Comparison of ENCODE assay signal across 1 cellular context in genomic region chr4:108172780-108173598, GRCh38.
TF ChIP-seq lines count a peak whose summit lies in the region.

No MANE protein-coding gene starts in this region.

TF ChIP-seq in HEK293, 187 proteins besides CTCF, POLR2A, EP300 and RAD21 (continued from another document and continues in another):
- TF ChIP-seq, protein P1, sequence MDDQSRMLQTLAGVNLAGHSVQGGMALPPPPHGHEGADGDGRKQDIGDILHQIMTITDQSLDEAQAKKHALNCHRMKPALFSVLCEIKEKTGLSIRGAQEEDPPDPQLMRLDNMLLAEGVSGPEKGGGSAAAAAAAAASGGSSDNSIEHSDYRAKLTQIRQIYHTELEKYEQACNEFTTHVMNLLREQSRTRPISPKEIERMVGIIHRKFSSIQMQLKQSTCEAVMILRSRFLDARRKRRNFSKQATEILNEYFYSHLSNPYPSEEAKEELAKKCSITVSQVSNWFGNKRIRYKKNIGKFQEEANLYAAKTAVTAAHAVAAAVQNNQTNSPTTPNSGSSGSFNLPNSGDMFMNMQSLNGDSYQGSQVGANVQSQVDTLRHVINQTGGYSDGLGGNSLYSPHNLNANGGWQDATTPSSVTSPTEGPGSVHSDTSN (CRISPR knock-in tag; IDR thresholded peaks at IDR 0.05) = no peak
- TF ChIP-seq GFI1B (tag by site-specific recombination; IDR thresholded peaks at IDR 0.05) (no peak), ZXDB (tag by site-specific recombination; IDR thresholded peaks at IDR 0.05) (peak; percentile 68; the same call in 1 of the 2 replicates), GLIS1 (tag by site-specific recombination; IDR thresholded peaks at IDR 0.05) (peak; percentile 31; the same call in 1 of the 2 replicates), KLF10 (tag by site-specific recombination; IDR thresholded peaks at IDR 0.05) (no peak), ZNF621 (tag by site-specific recombination; IDR thresholded peaks at IDR 0.05) (no peak), ZNF660 (tag by site-specific recombination; IDR thresholded peaks at IDR 0.05) (peak; percentile 21; the same call in 1 of the 2 replicates), ZNF202 (tag by site-specific recombination; IDR thresholded peaks at IDR 0.05; ENCODE audit: borderline replicate concordance) (0 out of 2 replicates have a peak, but pooled peaks have one; percentile 23), ZSCAN23 (tag by site-specific recombination; IDR thresholded peaks at IDR 0.05) (no peak), ZNF112 (tag by site-specific recombination; IDR thresholded peaks at IDR 0.05) (no peak), HIC1 (tag by site-specific recombination; IDR thresholded peaks at IDR 0.05) (no peak), ZNF302 (tag by site-specific recombination; IDR thresholded peaks at IDR 0.05; ENCODE audit: low read depth) (no peak), OSR2 (tag by site-specific recombination; IDR thresholded peaks at IDR 0.05) (peak; percentile 44; the same call in 1 of the 2 replicates), ZNF473 (tag by site-specific recombination; IDR thresholded peaks at IDR 0.05) (no peak), KLF9 (tag by site-specific recombination; IDR thresholded peaks at IDR 0.05; ENCODE audit: low read depth) (no peak), ZNF211 (tag by site-specific recombination; IDR thresholded peaks at IDR 0.05; ENCODE audit: low read depth) (no peak), ZBTB49 (tag by site-specific recombination; IDR thresholded peaks at IDR 0.05; ENCODE audit: low read depth) (no peak), ZNF513 (tag by site-specific recombination; IDR thresholded peaks at IDR 0.05) (no peak), ZNF169 (tag by site-specific recombination; IDR thresholded peaks at IDR 0.05) (no peak), ZNF37A (tag by site-specific recombination; IDR thresholded peaks at IDR 0.05) (no peak), TCF7L2 (IDR thresholded peaks at IDR 0.05; ENCODE audit: borderline replicate concordance, low read depth, low read length) (peak; percentile 100), ZNF416 (tag by site-specific recombination; IDR thresholded peaks at IDR 0.05) (no peak), ZNF10 (tag by site-specific recombination; IDR thresholded peaks at IDR 0.05) (no peak), ZNF366 (tag by site-specific recombination; conservative IDR thresholded peaks at IDR 0.05) (peak; percentile 88), ZNF629 (tag by site-specific recombination; IDR thresholded peaks at IDR 0.05) (peak; percentile 40; the same call in 1 of the 2 replicates), ZNF585B (tag by site-specific recombination; IDR thresholded peaks at IDR 0.05) (no peak), ZFP41 (tag by site-specific recombination; IDR thresholded peaks at IDR 0.05; ENCODE audit: borderline replicate concordance) (no peak), ZNF639 (tag by site-specific recombination; IDR thresholded peaks at IDR 0.05) (no peak), ZNF398 (tag by site-specific recombination; IDR thresholded peaks at IDR 0.05) (no peak), ZNF16 (tag by site-specific recombination; IDR thresholded peaks at IDR 0.05; ENCODE audit: low read depth) (no peak), PRDM1 (tag by site-specific recombination; IDR thresholded peaks at IDR 0.05) (0 out of 2 replicates have a peak, but pooled peaks have one; percentile 27), ZNF146 (tag by site-specific recombination; IDR thresholded peaks at IDR 0.05) (no peak), IKZF3 (tag by site-specific recombination; IDR thresholded peaks at IDR 0.05) (peak; percentile 72), ZNF391 (tag by site-specific recombination; IDR thresholded peaks at IDR 0.05; ENCODE audit: borderline replicate concordance, low read depth) (no peak), ZNF280D (tag by site-specific recombination; IDR thresholded peaks at IDR 0.05) (no peak), ZNF19 (tag by site-specific recombination; IDR thresholded peaks at IDR 0.05; ENCODE audit: low read depth) (no peak), KLF7 (tag by site-specific recombination; IDR thresholded peaks at IDR 0.05; ENCODE audit: borderline replicate concordance) (no peak)
- TF ChIP-seq, protein P2, sequence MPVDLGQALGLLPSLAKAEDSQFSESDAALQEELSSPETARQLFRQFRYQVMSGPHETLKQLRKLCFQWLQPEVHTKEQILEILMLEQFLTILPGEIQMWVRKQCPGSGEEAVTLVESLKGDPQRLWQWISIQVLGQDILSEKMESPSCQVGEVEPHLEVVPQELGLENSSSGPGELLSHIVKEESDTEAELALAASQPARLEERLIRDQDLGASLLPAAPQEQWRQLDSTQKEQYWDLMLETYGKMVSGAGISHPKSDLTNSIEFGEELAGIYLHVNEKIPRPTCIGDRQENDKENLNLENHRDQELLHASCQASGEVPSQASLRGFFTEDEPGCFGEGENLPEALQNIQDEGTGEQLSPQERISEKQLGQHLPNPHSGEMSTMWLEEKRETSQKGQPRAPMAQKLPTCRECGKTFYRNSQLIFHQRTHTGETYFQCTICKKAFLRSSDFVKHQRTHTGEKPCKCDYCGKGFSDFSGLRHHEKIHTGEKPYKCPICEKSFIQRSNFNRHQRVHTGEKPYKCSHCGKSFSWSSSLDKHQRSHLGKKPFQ (tag by site-specific recombination; IDR thresholded peaks at IDR 0.05) = no peak
- TF ChIP-seq, protein P3, sequence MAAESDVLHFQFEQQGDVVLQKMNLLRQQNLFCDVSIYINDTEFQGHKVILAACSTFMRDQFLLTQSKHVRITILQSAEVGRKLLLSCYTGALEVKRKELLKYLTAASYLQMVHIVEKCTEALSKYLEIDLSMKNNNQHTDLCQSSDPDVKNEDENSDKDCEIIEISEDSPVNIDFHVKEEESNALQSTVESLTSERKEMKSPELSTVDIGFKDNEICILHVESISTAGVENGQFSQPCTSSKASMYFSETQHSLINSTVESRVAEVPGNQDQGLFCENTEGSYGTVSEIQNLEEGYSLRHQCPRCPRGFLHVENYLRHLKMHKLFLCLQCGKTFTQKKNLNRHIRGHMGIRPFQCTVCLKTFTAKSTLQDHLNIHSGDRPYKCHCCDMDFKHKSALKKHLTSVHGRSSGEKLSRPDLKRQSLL (tag by site-specific recombination; IDR thresholded peaks at IDR 0.05) = peak; percentile 39; the same call in 1 of the 2 replicates
- TF ChIP-seq, protein P4, sequence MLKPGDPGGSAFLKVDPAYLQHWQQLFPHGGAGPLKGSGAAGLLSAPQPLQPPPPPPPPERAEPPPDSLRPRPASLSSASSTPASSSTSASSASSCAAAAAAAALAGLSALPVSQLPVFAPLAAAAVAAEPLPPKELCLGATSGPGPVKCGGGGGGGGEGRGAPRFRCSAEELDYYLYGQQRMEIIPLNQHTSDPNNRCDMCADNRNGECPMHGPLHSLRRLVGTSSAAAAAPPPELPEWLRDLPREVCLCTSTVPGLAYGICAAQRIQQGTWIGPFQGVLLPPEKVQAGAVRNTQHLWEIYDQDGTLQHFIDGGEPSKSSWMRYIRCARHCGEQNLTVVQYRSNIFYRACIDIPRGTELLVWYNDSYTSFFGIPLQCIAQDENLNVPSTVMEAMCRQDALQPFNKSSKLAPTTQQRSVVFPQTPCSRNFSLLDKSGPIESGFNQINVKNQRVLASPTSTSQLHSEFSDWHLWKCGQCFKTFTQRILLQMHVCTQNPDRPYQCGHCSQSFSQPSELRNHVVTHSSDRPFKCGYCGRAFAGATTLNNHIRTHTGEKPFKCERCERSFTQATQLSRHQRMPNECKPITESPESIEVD (tag by site-specific recombination; IDR thresholded peaks at IDR 0.05) = peak; percentile 79
- TF ChIP-seq, protein P5, sequence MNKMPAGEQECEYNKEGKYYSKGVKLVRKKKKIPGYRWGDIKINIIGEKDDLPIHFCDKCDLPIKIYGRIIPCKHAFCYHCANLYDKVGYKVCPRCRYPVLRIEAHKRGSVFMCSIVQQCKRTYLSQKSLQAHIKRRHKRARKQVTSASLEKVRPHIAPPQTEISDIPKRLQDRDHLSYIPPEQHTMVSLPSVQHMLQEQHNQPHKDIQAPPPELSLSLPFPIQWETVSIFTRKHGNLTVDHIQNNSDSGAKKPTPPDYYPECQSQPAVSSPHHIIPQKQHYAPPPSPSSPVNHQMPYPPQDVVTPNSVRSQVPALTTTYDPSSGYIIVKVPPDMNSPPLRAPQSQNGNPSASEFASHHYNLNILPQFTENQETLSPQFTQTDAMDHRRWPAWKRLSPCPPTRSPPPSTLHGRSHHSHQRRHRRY (tag by site-specific recombination; IDR thresholded peaks at IDR 0.05) = no peak
